Comparison of ENCODE assay signal across 9 cellular contexts in genomic region chr1:35269989-35270289, GRCh38. TPM values are rescaled to one million over a fixed set of nuclear protein-coding genes. Genes with fewer than 3 reads are reported as not detected.
DNase-seq lines count a peak whose midpoint lies in the region; ATAC-seq, FAIRE-seq and TF ChIP-seq lines count a peak whose summit lies in the region.
"Had no signal": no experiment of that assay in that cellular context is flagged by ENCODE, and none has a peak within 500 bp of the region (broad histone marks: within the 10 kb centered on the region; RNA-seq: fewer than 3 reads in every experiment).

No MANE protein-coding gene starts in this region.

- peak overlapping the region; percentile 89 for H2AFZ ChIP-seq in GM23248
- no peak overlapping the region for H2AFZ ChIP-seq in SU-DHL-6 (ENCODE audit: low read depth, low read length, severe bottlenecking)

- peaks cover 18% of the 10 kb centered on the region for H3K4me1 ChIP-seq in GM23248 (ENCODE audit: insufficient read depth)

- WGBS in GM23248 (ENCODE audit: low coverage in 1 of 2, low lambda C conversion rate in 2 of 2, missing lambda C conversion rate in 2 of 2), 2 experiments, result 66 to 73% methylated on average over 2 of the region's 2 CpGs

- H3K4me2 ChIP-seq in GM23248 (ENCODE audit: unreplicated experiment) (peak overlapping the region; percentile 90), SU-DHL-6 (ENCODE audit: low read depth, low read length, poor library complexity, severe bottlenecking) (peak overlapping the region; percentile 86)

- H3K79me2 ChIP-seq in GM23248 (ENCODE audit: insufficient read depth) (peaks cover 63% of the 10 kb centered on the region), SU-DHL-6 (ENCODE audit: insufficient read depth, low read length) (peaks cover 47% of the 10 kb centered on the region)

- H3K9me3 ChIP-seq in GM23248 (ENCODE audit: low read depth) (no peaks in the 10 kb centered on the region), SU-DHL-6 (ENCODE audit: insufficient read depth, low read length) (no peaks in the 10 kb centered on the region)

- H3K27ac ChIP-seq in GM23248 (0 out of 2 replicates have a peak overlapping the region, but pooled peaks have one; percentile 9), SU-DHL-6 (ENCODE audit: low read depth, low read length) (no peak overlapping the region)

- in situ Hi-C loops in GM23248 (cut with MboI), result no loop called here

- H3K9me2 ChIP-seq in GM23248 (ENCODE audit: insufficient read depth), result no peaks in the 10 kb centered on the region
- H3K9me2 ChIP-seq in SU-DHL-6 (replicated peaks; ENCODE audit: insufficient read depth, low read length), result no peaks in the 10 kb centered on the region

- peak overlapping the region; percentile 97 for H3K9ac ChIP-seq in GM23248
- peak overlapping the region; percentile 95 for H3K9ac ChIP-seq in SU-DHL-6 (ENCODE audit: low read length)

- no peak for FAIRE-seq in RCC 7860 (lab: Jason Lieb, UNC)

- no peaks in the 10 kb centered on the region for H3K27me3 ChIP-seq in GM23248 (replicated peaks; ENCODE audit: insufficient read depth)
- H3K27me3 ChIP-seq in SU-DHL-6 (ENCODE audit: low read length), result no peaks in the 10 kb centered on the region

- H4K20me1 ChIP-seq in GM23248 (ENCODE audit: insufficient read depth), result no peaks in the 10 kb centered on the region
- H4K20me1 ChIP-seq in SU-DHL-6 (ENCODE audit: low read depth, low read length), result no peaks in the 10 kb centered on the region

- H3F3A ChIP-seq in GM23248 (ENCODE audit: insufficient read depth) (peaks cover 18% of the 10 kb centered on the region), SU-DHL-6 (ENCODE audit: insufficient read depth) (0 out of 2 replicates have a peak, but pooled peaks cover 3% of the 10 kb centered on the region)

- H3K36me3 ChIP-seq in GM23248 (ENCODE audit: low read depth), result no peaks in the 10 kb centered on the region
- no peaks in the 10 kb centered on the region for H3K36me3 ChIP-seq in SU-DHL-6 (ENCODE audit: low read length)

- no peak for ATAC-seq in HG03460 (IDR thresholded peaks at IDR 0.05; ENCODE audit: unreplicated experiment)

- H3K4me3 ChIP-seq in GM23248 (peak overlapping the region; percentile 83), SU-DHL-6 (ENCODE audit: insufficient read depth, low read length, poor library complexity, severe bottlenecking) (peak overlapping the region; percentile 79), fibroblast of pulmonary artery (replicated peaks; ENCODE audit: low read depth, low read length) (peak overlapping the region; percentile 78), skeletal muscle cell (ENCODE audit: low read depth, low read length) (peak overlapping the region; percentile 83)

- no peak for DNase-seq in GM23248
- DNase-seq in fibroblast of pulmonary artery (ENCODE audit: low read depth), result no peak
- no peak for DNase-seq in skeletal muscle cell (ENCODE audit: low read depth)
- DNase-seq in GM10266 (ENCODE audit: extremely low spot score), result no peak
- no peak for DNase-seq in RCC 7860 (ENCODE audit: low spot score)
- DNase-seq in DMS79 treated with DMSO at 0.1 percent for 48 hours (lab: John Stamatoyannopoulos, UW), result no peak
- DNase-seq: NCI-H446 had no signal

- no peak for TF ChIP-seq CTCF in SU-DHL-6 (IDR thresholded peaks at IDR 0.05; ENCODE audit: insufficient read depth, low read length, poor library complexity, severe bottlenecking)
- no peak for TF ChIP-seq CTCF in fibroblast of pulmonary artery (IDR thresholded peaks at IDR 0.05; ENCODE audit: low read length, missing control alignments)
- TF ChIP-seq CTCF in GM10266 (IDR thresholded peaks at IDR 0.05; ENCODE audit: control insufficient read depth, insufficient read depth, low read depth, missing control alignments), result no peak

RNA-seq across cellular contexts. Expression of gene ZMYM4, which starts 1.4 kb away (rescaled TPM):
- total RNA-seq in GM23248 (2014; rRNA removed; shearing (Covaris generic)), result 29.2 and 34.9 TPM in 2 replicates
- polyA plus RNA-seq in GM23248 (2016; fragmentation: Nextera tagmentation; extraction: Ambion mirVana), result 37.7 and 40.8 TPM in 2 replicates
